10 cellular contexts compared by ENCODE assay signal in genomic region chr19:843180-843835, GRCh38. TPM values are rescaled to one million over a fixed set of nuclear protein-coding genes. Genes with fewer than 3 reads are reported as not detected.
A peak's percentile ranks its signal among the peaks of the same experiment; 100 is the strongest.
DNase-seq lines count a peak whose midpoint lies in the region; ATAC-seq, FAIRE-seq and TF ChIP-seq lines count a peak whose summit lies in the region.
"Had no signal": no experiment of that assay in that cellular context is flagged by ENCODE, and none has a peak within 500 bp of the region (broad histone marks: within the 10 kb centered on the region; RNA-seq: fewer than 3 reads in every experiment).

No MANE protein-coding gene starts in this region.

- in situ Hi-C loops in KBM-7 (cut with MboI; ENCODE audit: low pct_unique_long_range_greater_than_20kb, low sequenced_read_pairs): no loop called here

- H3K36me3 ChIP-seq in Caco-2 (ENCODE audit: control insufficient read depth, insufficient read depth, low read length) (no peaks in the 10 kb centered on the region), endothelial cell of umbilical vein (ENCODE audit: control insufficient read depth in 2 of 2, extremely low read depth in 1 of 2, insufficient read depth in 2 of 2, low read length in 2 of 2) (no peaks in the 10 kb centered on the region), neutrophil (no peaks in the 10 kb centered on the region)

- H4K20me1 ChIP-seq in endothelial cell of umbilical vein (replicated peaks; ENCODE audit: control insufficient read depth, extremely low read depth, insufficient read depth, low read length): no peaks in the 10 kb centered on the region

- H3K4me3 Mint-ChIP-seq in Caco-2 (ENCODE audit: unreplicated experiment): peak overlapping the region; percentile 75

- H3K4me3 ChIP-seq in Caco-2 (ENCODE audit: low read depth, low read length): peak overlapping the region; percentile 43
- H3K4me3 ChIP-seq in NB4 (ENCODE audit: low read depth, low read length): peak overlapping the region; percentile 80
- H3K4me3 ChIP-seq in endothelial cell of umbilical vein (replicated peaks in 1 of 3; ENCODE audit: insufficient read depth in 1 of 3, low read depth in 1 of 3, low read length in 3 of 3): no peak overlapping the region
- H3K4me3 ChIP-seq in neutrophil (ENCODE audit: low read depth in 1 of 2, low read length in 1 of 2): peak overlapping the region; percentile 54 to 66
- H3K4me3 ChIP-seq: lung had no signal

- H3K9me3 ChIP-seq in Caco-2 (no peaks in the 10 kb centered on the region), endothelial cell of umbilical vein (replicated peaks; ENCODE audit: control insufficient read depth, insufficient read depth, low read length) (no peaks in the 10 kb centered on the region), neutrophil (no peaks in the 10 kb centered on the region)

- no peak overlapping the region for H3K9ac ChIP-seq in endothelial cell of umbilical vein (replicated peaks; ENCODE audit: extremely low read depth, insufficient read depth, low read length)

- peaks cover 7% of the 10 kb centered on the region for H3K27me3 Mint-ChIP-seq in Caco-2 (ENCODE audit: insufficient read depth, unreplicated experiment)

- DNase-seq in Caco-2: peak; percentile 54 to 56
- peak; percentile 66 for DNase-seq in NB4 (ENCODE audit: low read depth)
- no peak for DNase-seq in endothelial cell of umbilical vein (ENCODE audit: low read depth, low spot score)
- no peak for DNase-seq in KBM-7
- DNase-seq: activated CD4-positive, alpha-beta T cell treated with anti-CD3 and anti-CD28 coated beads for 4 hours had no signal

- BruUV-seq in Caco-2 (replicated peaks; lab: Mats Ljungman, UMichigan) (no TSS peak), endothelial cell of umbilical vein (replicated peaks; lab: Mats Ljungman, UMichigan) (no TSS peak)

- H3K79me2 ChIP-seq in endothelial cell of umbilical vein (ENCODE audit: control insufficient read depth, insufficient read depth, low read length): no peaks in the 10 kb centered on the region

- no peak overlapping the region for H3K4me2 ChIP-seq in endothelial cell of umbilical vein (ENCODE audit: insufficient read depth, low read length)

- H3K36me3 Mint-ChIP-seq in Caco-2 (ENCODE audit: insufficient read depth, unreplicated experiment): peaks cover 13% of the 10 kb centered on the region

- H3K9me1 ChIP-seq in endothelial cell of umbilical vein (replicated peaks; ENCODE audit: control insufficient read depth, extremely low read depth, insufficient read depth, low read length): no peaks in the 10 kb centered on the region

- TF ChIP-seq POLR2A in NB4 (IDR thresholded peaks at IDR 0.05; ENCODE audit: extremely low read depth, insufficient read length) (no peak), endothelial cell of umbilical vein (IDR thresholded peaks at IDR 0.05; ENCODE audit: low read depth, low read length) (no peak)

- dilution Hi-C loops in endothelial cell of umbilical vein (cut with MboI; ENCODE audit: extremely low pct_ligation_motif_present, low sequenced_read_pairs): no loop called here

- H3K4me1 Mint-ChIP-seq in Caco-2 (ENCODE audit: low read depth, unreplicated experiment): no peaks in the 10 kb centered on the region

- no peak overlapping the region for H3K27ac Mint-ChIP-seq in Caco-2 (ENCODE audit: unreplicated experiment)

- no peaks in the 10 kb centered on the region for H3K4me1 ChIP-seq in Caco-2
- H3K4me1 ChIP-seq in endothelial cell of umbilical vein (ENCODE audit: control insufficient read depth, extremely low read depth, insufficient read depth, low read length): no peaks in the 10 kb centered on the region
- peaks cover 57 to 66% of the 10 kb centered on the region in 2 experiments for H3K4me1 ChIP-seq in neutrophil (ENCODE audit: control insufficient read depth in 1 of 2, insufficient read depth in 1 of 2, low read depth in 1 of 2, low read length in 1 of 2)

- no peak overlapping the region for H3K27ac ChIP-seq in endothelial cell of umbilical vein (ENCODE audit: insufficient read depth, low read depth, low read length)
- no peak overlapping the region for H3K27ac ChIP-seq in neutrophil

- no peak for FAIRE-seq in endothelial cell of umbilical vein (lab: Jason Lieb, UNC)

- POLR2A ChIA-PET in Caco-2 (lab: Charles Lee) (interaction anchor here (0.6 kb wide), 3 partner anchors 61 to 1446 kb away, joined by 3 to 7 read pairs (median 6); no protein-coding TSS in a partner anchor), endothelial cell of umbilical vein (lab: Charles Lee) (no interaction called here)

- H3K9me3 Mint-ChIP-seq in Caco-2 (ENCODE audit: unreplicated experiment): peaks cover 9% of the 10 kb centered on the region

- CTCF ChIA-PET in Caco-2 (lab: Charles Lee): interaction anchor here (0.6 to 1.0 kb wide), 2 partner anchors 77 to 148 kb away, joined by 3 read pairs; no protein-coding TSS in a partner anchor
- CTCF ChIA-PET in endothelial cell of umbilical vein (lab: Charles Lee): no interaction called here

- TF ChIP-seq CTCF in Caco-2 (IDR thresholded peaks at IDR 0.05; ENCODE audit: insufficient read depth in 1 of 2, low read depth in 1 of 2, low read length in 1 of 2, severe bottlenecking in 1 of 2, unreplicated experiment in 1 of 2) (peak in 1 of 2 experiments; percentile 35), NB4 (IDR thresholded peaks at IDR 0.05; ENCODE audit: low read depth, low read length) (no peak), endothelial cell of umbilical vein (IDR thresholded peaks at IDR 0.05; ENCODE audit: extremely low read depth in 1 of 2, insufficient read depth in 1 of 2, low read depth in 1 of 2, low read length in 2 of 2) (no peak), neutrophil (IDR thresholded peaks at IDR 0.05) (no peak)

- H3K27me3 ChIP-seq in Caco-2 (replicated peaks; ENCODE audit: control insufficient read depth, insufficient read depth, low read length) (no peaks in the 10 kb centered on the region), endothelial cell of umbilical vein (ENCODE audit: control insufficient read depth in 2 of 2, insufficient read depth in 2 of 2, low read length in 2 of 2) (peaks cover 0 to 6% of the 10 kb centered on the region in 2 experiments), neutrophil (peaks cover 64% of the 10 kb centered on the region)

- intact Hi-C loops in Caco-2 (cut with micrococcal nuclease; ENCODE audit: unreplicated experiment) (no loop called here), endothelial cell of umbilical vein (cut with micrococcal nuclease) (no loop called here)

- no peak overlapping the region for H2AFZ ChIP-seq in endothelial cell of umbilical vein (ENCODE audit: low read depth, low read length)

- ATAC-seq in GM21576 (IDR thresholded peaks at IDR 0.05; ENCODE audit: unreplicated experiment): no peak
- no peak for ATAC-seq in GM21381 (IDR thresholded peaks at IDR 0.05; ENCODE audit: unreplicated experiment)
- no peak for ATAC-seq in GM21619 (IDR thresholded peaks at IDR 0.05; ENCODE audit: unreplicated experiment)

RNA-seq across cellular contexts. Expression of gene PRTN3, which starts 2.5 kb away (rescaled TPM):
- 0.29 TPM in 1 of 2 replicates, not detected in the other for total RNA-seq in Caco-2 (2022)
- not detected in 2 replicates for total RNA-seq in endothelial cell of umbilical vein
- not detected in 2 replicates for polyA plus RNA-seq in endothelial cell of umbilical vein
- not detected in 2 replicates for polyA plus RNA-seq in endothelial cell of umbilical vein (2011; cell fraction: cytosol; rRNA removed)
- polyA plus RNA-seq in endothelial cell of umbilical vein (2011; cell fraction: nucleus; rRNA removed): not detected in 2 replicates
- not detected in 2 replicates for polyA plus RNA-seq in endothelial cell of umbilical vein (2012)
- polyA minus RNA-seq in endothelial cell of umbilical vein: not detected in 2 replicates
- polyA minus RNA-seq in endothelial cell of umbilical vein (2011; cell fraction: cytosol; rRNA and poly(A)+ RNA removed): not detected
- not detected in 2 replicates for polyA minus RNA-seq in endothelial cell of umbilical vein (2011; cell fraction: nucleus; rRNA and poly(A)+ RNA removed)

RNA-seq across cellular contexts. Expression of gene ELANE, which starts 8.8 kb away (rescaled TPM):
- total RNA-seq in Caco-2 (2022) (not detected in 2 replicates), endothelial cell of umbilical vein (not detected in 2 replicates)
- not detected in 2 replicates for polyA plus RNA-seq in endothelial cell of umbilical vein
- not detected in 2 replicates for polyA plus RNA-seq in endothelial cell of umbilical vein (2011; cell fraction: cytosol; rRNA removed)
- polyA plus RNA-seq in endothelial cell of umbilical vein (2011; cell fraction: nucleus; rRNA removed): not detected in 2 replicates
- not detected in 2 replicates for polyA plus RNA-seq in endothelial cell of umbilical vein (2012)
- polyA minus RNA-seq in endothelial cell of umbilical vein: not detected in 2 replicates
- polyA minus RNA-seq in endothelial cell of umbilical vein (2011; cell fraction: cytosol; rRNA and poly(A)+ RNA removed): not detected
- not detected in 2 replicates for polyA minus RNA-seq in endothelial cell of umbilical vein (2011; cell fraction: nucleus; rRNA and poly(A)+ RNA removed)

RNA-seq across cellular contexts. Expression of gene AZU1, which starts 15.7 kb away (rescaled TPM):
- not detected in 2 replicates for total RNA-seq in Caco-2 (2022)
- not detected in 2 replicates for total RNA-seq in endothelial cell of umbilical vein
- 0.12 TPM in 1 of 2 replicates, not detected in the other for polyA plus RNA-seq in endothelial cell of umbilical vein
- polyA plus RNA-seq in endothelial cell of umbilical vein (2011; cell fraction: cytosol; rRNA removed): not detected in 2 replicates
- not detected in 2 replicates for polyA plus RNA-seq in endothelial cell of umbilical vein (2011; cell fraction: nucleus; rRNA removed)
- polyA plus RNA-seq in endothelial cell of umbilical vein (2012): not detected in 2 replicates
- polyA minus RNA-seq in endothelial cell of umbilical vein: not detected in 2 replicates
- not detected for polyA minus RNA-seq in endothelial cell of umbilical vein (2011; cell fraction: cytosol; rRNA and poly(A)+ RNA removed)
- polyA minus RNA-seq in endothelial cell of umbilical vein (2011; cell fraction: nucleus; rRNA and poly(A)+ RNA removed): not detected in 2 replicates

RNA-seq across cellular contexts. Expression of gene CFD, which starts 16.2 kb away (rescaled TPM):
- total RNA-seq in Caco-2 (2022) (4.4 and 6.1 TPM in 2 replicates), endothelial cell of umbilical vein (0.40 TPM in 1 of 2 replicates, not detected in the other)
- polyA plus RNA-seq in endothelial cell of umbilical vein: 0.25 and 0.53 TPM in 2 replicates
- 0.11 and 0.43 TPM in 2 replicates for polyA plus RNA-seq in endothelial cell of umbilical vein (2011; cell fraction: cytosol; rRNA removed)
- not detected in 2 replicates for polyA plus RNA-seq in endothelial cell of umbilical vein (2011; cell fraction: nucleus; rRNA removed)
- polyA plus RNA-seq in endothelial cell of umbilical vein (2012): 0.52 and 0.64 TPM in 2 replicates
- 0.32 TPM in 1 of 2 replicates, not detected in the other for polyA minus RNA-seq in endothelial cell of umbilical vein
- 26.2 TPM for polyA minus RNA-seq in endothelial cell of umbilical vein (2011; cell fraction: cytosol; rRNA and poly(A)+ RNA removed)
- 0.63 TPM in 1 of 2 replicates, not detected in the other for polyA minus RNA-seq in endothelial cell of umbilical vein (2011; cell fraction: nucleus; rRNA and poly(A)+ RNA removed)

RNA-seq across cellular contexts. Expression of gene PLPPR3, which starts 21.6 kb away (rescaled TPM):
- 5.1 and 7.1 TPM in 2 replicates for total RNA-seq in Caco-2 (2022)
- 0.76 and 1.2 TPM in 2 replicates for total RNA-seq in endothelial cell of umbilical vein
- polyA plus RNA-seq in endothelial cell of umbilical vein: 1.1 and 2.0 TPM in 2 replicates
- polyA plus RNA-seq in endothelial cell of umbilical vein (2011; cell fraction: cytosol; rRNA removed): 0.30 and 0.52 TPM in 2 replicates
- polyA plus RNA-seq in endothelial cell of umbilical vein (2011; cell fraction: nucleus; rRNA removed): 0.28 and 0.41 TPM in 2 replicates
- polyA plus RNA-seq in endothelial cell of umbilical vein (2012): 1.3 and 5.6 TPM in 2 replicates
- 0.76 and 0.83 TPM in 2 replicates for polyA minus RNA-seq in endothelial cell of umbilical vein
- not detected for polyA minus RNA-seq in endothelial cell of umbilical vein (2011; cell fraction: cytosol; rRNA and poly(A)+ RNA removed)
- 0.19 TPM in 2 replicates for polyA minus RNA-seq in endothelial cell of umbilical vein (2011; cell fraction: nucleus; rRNA and poly(A)+ RNA removed)

Comparison
In these comparisons a context has a peak if more than half of its experiments do, and no peak if none do; other contexts are left out.
1. DNase-seq: peak in Caco-2 (2 of 2) and NB4 (single experiment); none in endothelial cell of umbilical vein (single experiment) and KBM-7 (single experiment).
2. H3K4me3 ChIP-seq: peak in Caco-2 (single experiment), NB4 (single experiment) and neutrophil (2 of 2); none in endothelial cell of umbilical vein (0 of 3).